In the genomic region with DNA sequence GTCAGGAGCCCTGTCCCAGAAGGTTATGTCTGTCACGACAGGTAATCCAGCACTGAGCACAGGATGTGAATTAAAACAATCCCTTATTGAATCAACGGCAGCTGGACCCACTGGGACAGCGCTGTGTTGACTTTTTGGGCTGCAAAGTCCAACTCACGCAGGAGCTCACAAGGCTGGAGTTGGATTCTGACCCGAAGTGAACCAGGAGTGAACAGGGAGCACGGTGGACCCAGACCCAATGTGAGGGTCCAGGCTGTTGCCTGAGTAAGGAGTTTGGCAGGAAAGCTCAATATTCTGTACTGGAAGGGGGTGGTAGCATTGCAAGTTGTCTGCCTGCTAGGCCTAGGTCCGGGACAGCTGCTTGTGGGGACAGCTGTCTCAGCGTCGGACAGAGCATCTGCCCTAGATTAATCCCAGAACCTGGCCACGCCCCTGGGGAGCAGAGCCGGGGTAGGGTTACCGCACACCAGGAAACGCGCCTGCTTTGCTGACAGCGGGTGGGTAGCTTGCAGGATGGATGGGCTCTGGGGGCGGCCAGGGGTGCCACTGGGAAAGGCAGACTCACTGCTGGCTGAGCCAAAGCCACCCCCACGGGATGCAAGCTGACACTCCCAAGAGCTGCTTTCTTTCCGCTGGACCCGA, we compare ENCODE assay signal across 12 cellular contexts. TPM values are rescaled to one million over a fixed set of nuclear protein-coding genes. Genes with fewer than 3 reads are reported as not detected.
DNase-seq lines count a peak whose midpoint lies in the region; ATAC-seq and TF ChIP-seq lines count a peak whose summit lies in the region.
"Had no signal": no experiment of that assay in that cellular context is flagged by ENCODE, and none has a peak within 500 bp of the region (broad histone marks: within the 10 kb centered on the region; RNA-seq: fewer than 3 reads in every experiment).

No MANE protein-coding gene starts in this region.

- peak overlapping the region; percentile 14 for H3K9ac ChIP-seq in SK-N-MC (ENCODE audit: insufficient read length)

- TF ChIP-seq POLR2A in thyroid gland (IDR thresholded peaks at IDR 0.05) = no peak

- H3K27me3 ChIP-seq in H7 (ENCODE audit: control insufficient read depth, insufficient read depth, low read length) (no peaks in the 10 kb centered on the region), thyroid gland (no peaks in the 10 kb centered on the region)

- TF ChIP-seq CTCF in AG10803 (conservative IDR thresholded peaks at IDR 0.05; ENCODE audit: low read length) = no peak
- no peak for TF ChIP-seq CTCF in mucosa of descending colon (IDR thresholded peaks at IDR 0.05)
- TF ChIP-seq CTCF in thyroid gland (IDR thresholded peaks at IDR 0.05) = no peak

- H3K36me3 ChIP-seq in H7 (replicated peaks; ENCODE audit: control insufficient read depth, insufficient read depth, low read length) (no peaks in the 10 kb centered on the region), SK-N-MC (ENCODE audit: insufficient read depth, low read length) (no peaks in the 10 kb centered on the region), mucosa of descending colon (ENCODE audit: low read depth) (no peaks in the 10 kb centered on the region), thyroid gland (no peaks in the 10 kb centered on the region)
- H3K36me3 ChIP-seq: suprapubic skin had no signal

- 47 to 64% methylated on average over 15 to 19 of the region's 19 CpGs for WGBS in thyroid gland, 2 donors

- ATAC-seq in mucosa of descending colon = peak; percentile 40
- ATAC-seq in HG03196 (IDR thresholded peaks at IDR 0.05; ENCODE audit: unreplicated experiment) = no peak

- H3K9me3 ChIP-seq in SK-N-MC (ENCODE audit: low read depth, low read length) (no peaks in the 10 kb centered on the region), mucosa of descending colon (no peaks in the 10 kb centered on the region), thyroid gland (no peaks in the 10 kb centered on the region)
- H3K9me3 ChIP-seq: suprapubic skin had no signal

- H3K27ac ChIP-seq in SK-N-MC = no peak overlapping the region
- no peak overlapping the region for H3K27ac ChIP-seq in thyroid gland
- H3K27ac ChIP-seq: suprapubic skin, VCaP had no signal

- H3K4me1 ChIP-seq in mucosa of descending colon (ENCODE audit: low read depth) (no peaks in the 10 kb centered on the region), thyroid gland (no peaks in the 10 kb centered on the region)

- peak overlapping the region; percentile 22; the same call in 1 of the 2 replicates for H3K4me3 ChIP-seq in AG10803 (ENCODE audit: low read length)
- H3K4me3 ChIP-seq in H7 (ENCODE audit: insufficient read depth, low read depth, low read length) = no peak overlapping the region
- H3K4me3 ChIP-seq in SK-N-MC = peak overlapping the region; percentile 61
- H3K4me3 ChIP-seq in mucosa of descending colon = no peak overlapping the region
- H3K4me3 ChIP-seq in thyroid gland (replicated peaks in 1 of 3) = no peak overlapping the region
- H3K4me3 ChIP-seq: suprapubic skin had no signal

- intact Hi-C loops in mucosa of descending colon (cut with DNase I, micrococcal nuclease) (no loop called here), thyroid gland (cut with DNase I) (no loop called here)

- DNase-seq in AG10803 (ENCODE audit: low read depth) (peak; percentile 27), H7 (peak; percentile 75), SK-N-MC (ENCODE audit: low read depth, low spot score) (no peak), mucosa of descending colon (no peak), thyroid gland (no peak), NCI-H1092 treated with DMSO at 0.1 percent for 48 hours (lab: John Stamatoyannopoulos, UW) (no peak)
- no peak for DNase-seq in activated effector memory CD4-positive, alpha-beta T cell treated with Interleukin-2 at 50 U/mL for 16 hours
- DNase-seq: NCI-H1417 treated with DMSO at 0.1 percent for 48 hours had no signal

RNA-seq across cellular contexts. Expression of a gene that starts 24.0 kb away (rescaled TPM):
- 70.3 and 77.5 TPM in 2 replicates for total RNA-seq in H7 (2014; rRNA removed; shearing (Covaris generic))
- total RNA-seq in mucosa of descending colon (not detected), thyroid gland (not detected)
- total RNA-seq: glomerular endothelial cell had no signal

Comparison
In these comparisons a context has a peak if more than half of its experiments do, and no peak if none do; other contexts are left out.
1. DNase-seq: peak in AG10803 (single experiment) and H7 (single experiment); none in SK-N-MC (single experiment), mucosa of descending colon (0 of 3), activated effector memory CD4-positive, alpha-beta T cell treated with Interleukin-2 at 50 U/mL for 16 hours (single experiment), thyroid gland (0 of 2) and NCI-H1092 treated with DMSO at 0.1 percent for 48 hours (single experiment).
2. H3K4me3 ChIP-seq: peak in AG10803 (single experiment) and SK-N-MC (single experiment); none in H7 (single experiment), mucosa of descending colon (single experiment) and thyroid gland (0 of 3).
3. RNA of a gene that starts 24.0 kb away (total RNA-seq): 70.3 to 77.5 TPM in H7; not detected in mucosa of descending colon and not detected in thyroid gland; every median in the first group is over 10 times any median in the second.